In the genomic region with DNA sequence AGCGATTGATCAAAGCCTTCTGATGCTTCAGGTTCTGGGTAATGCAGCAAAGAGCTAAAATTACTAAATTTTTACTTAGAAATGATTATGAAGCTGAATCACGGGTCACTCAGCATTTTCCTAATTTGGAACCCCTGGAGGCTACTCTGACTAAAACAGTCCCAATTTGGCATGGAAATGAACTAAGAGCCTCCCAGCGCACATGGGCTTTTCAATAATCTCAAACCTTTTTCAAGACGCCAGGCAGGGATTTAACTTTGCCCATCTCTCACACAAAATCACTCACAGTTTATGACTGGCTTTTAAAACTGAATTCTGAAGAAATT, we compare ENCODE assay signal across 15 cellular contexts.
DNase-seq lines count a peak whose midpoint lies in the region; ATAC-seq, FAIRE-seq and TF ChIP-seq lines count a peak whose summit lies in the region.
"Had no signal": no experiment of that assay in that cellular context is flagged by ENCODE, and none has a peak within 500 bp of the region (broad histone marks: within the 10 kb centered on the region; RNA-seq: fewer than 3 reads in every experiment).

No MANE protein-coding gene starts in this region.

- no peak overlapping the region for H3K27ac ChIP-seq in kidney (ENCODE audit: low read depth in 2 of 2, low read length in 2 of 2)
- H3K27ac ChIP-seq: HL-60, KMS-11, PC-9 had no signal

- H3K9ac ChIP-seq in kidney (ENCODE audit: low read length in 2 of 2): no peak overlapping the region
- H3K9ac ChIP-seq: KMS-11 had no signal

- H3K9me3 ChIP-seq in kidney (ENCODE audit: control insufficient read depth in 1 of 2, low read length in 2 of 2): no peaks in the 10 kb centered on the region

- intact Hi-C loops in kidney (cut with DNase I): no loop called here

- H3K4me3 ChIP-seq in foreskin fibroblast (ENCODE audit: low read depth in 1 of 2, low read length in 2 of 2): no peak overlapping the region
- no peak overlapping the region for H3K4me3 ChIP-seq in kidney (ENCODE audit: low read length in 2 of 2)
- H3K4me3 ChIP-seq: PC-9 had no signal

- FAIRE-seq in HTR-8/SVneo (lab: Jason Lieb, UNC) (no peak), kidney (lab: Jason Lieb, UNC) (no peak)
- FAIRE-seq: GM19239 had no signal

- H3K36me3 Mint-ChIP-seq in HFFc6 (ENCODE audit: low read depth) (no peaks in the 10 kb centered on the region), osteocyte (ENCODE audit: unreplicated experiment) (no peaks in the 10 kb centered on the region)

- no peak for TF ChIP-seq CTCF in HFFc6 (IDR thresholded peaks at IDR 0.05)
- no peak for TF ChIP-seq CTCF in foreskin fibroblast (IDR thresholded peaks at IDR 0.05; ENCODE audit: low read depth, low read length)
- no peak for TF ChIP-seq CTCF in osteocyte (IDR thresholded peaks at IDR 0.05)
- TF ChIP-seq CTCF in kidney (IDR thresholded peaks at IDR 0.05; ENCODE audit: borderline replicate concordance, extremely low read depth, insufficient read depth): no peak

- H3K9me3 Mint-ChIP-seq in HFFc6 (no peaks in the 10 kb centered on the region), osteocyte (ENCODE audit: unreplicated experiment) (no peaks in the 10 kb centered on the region)

- H3K36me3 ChIP-seq in kidney (ENCODE audit: control insufficient read depth in 1 of 2, insufficient read depth in 2 of 2, low read length in 2 of 2): no peaks in the 10 kb centered on the region

- H3K4me1 ChIP-seq in kidney (ENCODE audit: control insufficient read depth in 1 of 2, insufficient read depth in 1 of 2, low read depth in 1 of 2, low read length in 2 of 2): no peaks in the 10 kb centered on the region

- DNase-seq in HFFc6 (peak; percentile 36), amniotic stem cell (lab: John Stamatoyannopoulos, UW) (peak; percentile 23), foreskin fibroblast (peak; percentile 21 to 77), osteocyte (ENCODE audit: extremely low spot score, unreplicated experiment) (no peak), HTR-8/SVneo (ENCODE audit: insufficient read length, low spot score) (no peak), kidney (no peak)
- DNase-seq: COR-L47, EL, NCI-H1092, NCI-H510A treated with DMSO at 0.1 percent for 48 hours, PC-9 had no signal

- ATAC-seq in GM19397 (IDR thresholded peaks at IDR 0.05; ENCODE audit: unreplicated experiment): no peak

- H3K4me1 Mint-ChIP-seq in HFFc6 (ENCODE audit: low read depth) (peaks cover 66% of the 10 kb centered on the region), osteocyte (ENCODE audit: unreplicated experiment) (peaks cover 68% of the 10 kb centered on the region)

- peak overlapping the region; percentile 47 for H3K27ac Mint-ChIP-seq in HFFc6
- peak overlapping the region; percentile 43 for H3K27ac Mint-ChIP-seq in osteocyte (ENCODE audit: unreplicated experiment)

- H3K27me3 Mint-ChIP-seq in HFFc6 (ENCODE audit: insufficient read depth): no peaks in the 10 kb centered on the region
- no peaks in the 10 kb centered on the region for H3K27me3 Mint-ChIP-seq in osteocyte (ENCODE audit: unreplicated experiment)

- peak overlapping the region; percentile 15; the same call in 1 of the 2 replicates for H3K4me3 Mint-ChIP-seq in HFFc6
- H3K4me3 Mint-ChIP-seq in osteocyte (ENCODE audit: unreplicated experiment): no peak overlapping the region

Comparison
In these comparisons a context has a peak if more than half of its experiments do, and no peak if none do; other contexts are left out.
1. DNase-seq: peak in HFFc6 (single experiment), amniotic stem cell (single experiment) and foreskin fibroblast (2 of 2); none in osteocyte (single experiment), HTR-8/SVneo (single experiment) and kidney (single experiment).